ENCODE assay signal across 12 cellular contexts in genomic region chr10:4353964-4354363, GRCh38.
DNase-seq lines count a peak whose midpoint lies in the region; ATAC-seq and TF ChIP-seq lines count a peak whose summit lies in the region.
"Had no signal": no experiment of that assay in that cellular context is flagged by ENCODE, and none has a peak within 500 bp of the region (broad histone marks: within the 10 kb centered on the region; RNA-seq: fewer than 3 reads in every experiment).

No MANE protein-coding gene starts in this region.

- TF ChIP-seq CTCF in HCT116 (IDR thresholded peaks at IDR 0.05 in 2 of 3, conservative IDR thresholded peaks at IDR 0.05 in 1 of 3; ENCODE audit: borderline replicate concordance in 1 of 3, insufficient read depth in 1 of 3, low read depth in 2 of 3, low read length in 2 of 3) (no peak), fibroblast of lung (conservative IDR thresholded peaks at IDR 0.05 in 1 of 2, IDR thresholded peaks at IDR 0.05 in 1 of 2; ENCODE audit: low read depth in 1 of 2, low read length in 2 of 2) (no peak), sigmoid colon (IDR thresholded peaks at IDR 0.05) (no peak), vagina (IDR thresholded peaks at IDR 0.05) (no peak)

- H3K36me3 ChIP-seq in HCT116 (ENCODE audit: control insufficient read depth in 1 of 2, insufficient read depth in 2 of 2, low read length in 2 of 2) = no peaks in the 10 kb centered on the region
- no peaks in the 10 kb centered on the region for H3K36me3 ChIP-seq in SJSA1
- H3K36me3 ChIP-seq in fibroblast of lung (ENCODE audit: control insufficient read depth, insufficient read depth, low read length) = no peaks in the 10 kb centered on the region
- H3K36me3 ChIP-seq in sigmoid colon = no peaks in the 10 kb centered on the region
- H3K36me3 ChIP-seq in vagina = no peaks in the 10 kb centered on the region

- H3K9me2 ChIP-seq in HCT116 (ENCODE audit: insufficient read depth) = no peaks in the 10 kb centered on the region

- H3K27ac ChIP-seq in HCT116 (ENCODE audit: low read depth, low read length) = peak overlapping the region; percentile 64
- H3K27ac ChIP-seq in SJSA1 = peak overlapping the region; percentile 35
- no peak overlapping the region for H3K27ac ChIP-seq in fibroblast of lung (ENCODE audit: insufficient read depth, low read length)
- peak overlapping the region; percentile 40 to 75 (median 72) for H3K27ac ChIP-seq in sigmoid colon
- H3K27ac ChIP-seq in vagina = no peak overlapping the region

- peak overlapping the region; percentile 54 for H3K9ac ChIP-seq in HCT116 (ENCODE audit: low read length)
- H3K9ac ChIP-seq in fibroblast of lung (ENCODE audit: insufficient read depth, low read length) = no peak overlapping the region

- DNase-seq in HCT116 (ENCODE audit: low read depth, low spot score) (peak; percentile 26), SJSA1 (ENCODE audit: low read depth in 1 of 2, low spot score in 2 of 2) (peak in 1 of 2 experiments; percentile 71), fibroblast of lung (ENCODE audit: low read depth in 2 of 2) (peak; percentile 57 to 78), sigmoid colon (no peak), vagina (ENCODE audit: extremely low spot score in 2 of 2) (no peak), NCI-H345 treated with DMSO at 0.1 percent for 48 hours (lab: John Stamatoyannopoulos, UW; ENCODE audit: unreplicated experiment) (no peak)
- DNase-seq: effector CD8-positive, alpha-beta T cell; NCI-H524 treated with DMSO at 0.1 percent for 48 hours; stimulated activated naive CD4-positive, alpha-beta T cell treated with Interleukin-2 at 50 U/mL for 16 hours had no signal

- no peak for TF ChIP-seq EP300 in sigmoid colon (IDR thresholded peaks at IDR 0.05)

- H3K27me3 ChIP-seq in HCT116 (ENCODE audit: insufficient read depth, low read length) (no peaks in the 10 kb centered on the region), SJSA1 (replicated peaks) (no peaks in the 10 kb centered on the region), fibroblast of lung (ENCODE audit: control insufficient read depth, insufficient read depth, low read length) (no peaks in the 10 kb centered on the region), sigmoid colon (no peaks in the 10 kb centered on the region), vagina (no peaks in the 10 kb centered on the region)

- ATAC-seq in HCT116 (peak; percentile 51), HG03135 (IDR thresholded peaks at IDR 0.05; ENCODE audit: unreplicated experiment) (no peak)
- ATAC-seq: left lobe of liver had no signal

- POLR2A ChIA-PET in HCT116 (lab: Charles Lee) = interaction anchor here (0.9 to 2.0 kb wide), 6 partner anchors 10 to 577 kb away, joined by 3 to 12 read pairs (median 4); partner anchors contain the start of gene KLF6

- H3K4me2 ChIP-seq in HCT116 (ENCODE audit: low read length) (peak overlapping the region; percentile 76), fibroblast of lung (ENCODE audit: extremely low read depth, insufficient read depth, low read length) (no peak overlapping the region)

- TF ChIP-seq POLR2A in HCT116 (IDR thresholded peaks at IDR 0.05; ENCODE audit: borderline replicate concordance, extremely low read depth, insufficient read depth, insufficient read length) (no peak), sigmoid colon (IDR thresholded peaks at IDR 0.05) (no peak), vagina (IDR thresholded peaks at IDR 0.05) (no peak)

- 1 to 9% methylated on average over 1 of the region's 1 CpG for WGBS in sigmoid colon, 2 donors

- peak overlapping the region; percentile 1 to 47; a peak in 3 of 4 replicates for H3K4me3 ChIP-seq in HCT116 (replicated peaks in 1 of 2; ENCODE audit: low read depth in 1 of 2, low read length in 2 of 2)
- no peak overlapping the region for H3K4me3 ChIP-seq in SJSA1
- H3K4me3 ChIP-seq in fibroblast of lung (replicated peaks in 1 of 4; ENCODE audit: control extremely low read depth in 1 of 4, insufficient read depth in 1 of 4, low read depth in 3 of 4, low read length in 4 of 4) = no peak overlapping the region
- no peak overlapping the region for H3K4me3 ChIP-seq in sigmoid colon
- H3K4me3 ChIP-seq in vagina = no peak overlapping the region
- H3K4me3 ChIP-seq: skin epidermis had no signal

- no TSS peak for BruUV-seq in HCT116 (replicated peaks; lab: Mats Ljungman, UMichigan)

- 0 out of 2 replicates have a peak, but pooled peaks have one; percentile 11 for TF ChIP-seq RAD21 in HCT116 (IDR thresholded peaks at IDR 0.05; ENCODE audit: low read depth)

- no peaks in the 10 kb centered on the region for H3K79me2 ChIP-seq in HCT116 (ENCODE audit: insufficient read depth, low read length)
- H3K79me2 ChIP-seq in fibroblast of lung (ENCODE audit: control insufficient read depth, insufficient read depth, low read length) = no peaks in the 10 kb centered on the region

- intact Hi-C loops in HCT116 (cut with micrococcal nuclease) (loop anchor here (10.0 kb wide), 2 partner anchors 301 to 381 kb away; no protein-coding TSS in a partner anchor), sigmoid colon (cut with DNase I) (loop anchor here (5.0 kb wide), 1 partner anchor 572 kb away; no protein-coding TSS in a partner anchor), vagina (cut with DNase I) (no loop called here)

- H3K9me3 ChIP-seq in HCT116 (ENCODE audit: control insufficient read depth in 1 of 2, insufficient read depth in 1 of 2, low read depth in 1 of 2, low read length in 2 of 2) (no peaks in the 10 kb centered on the region), SJSA1 (replicated peaks) (no peaks in the 10 kb centered on the region), fibroblast of lung (ENCODE audit: control insufficient read depth, insufficient read depth, low read depth, low read length) (no peaks in the 10 kb centered on the region), sigmoid colon (no peaks in the 10 kb centered on the region), vagina (no peaks in the 10 kb centered on the region)

- H2AFZ ChIP-seq in HCT116 (ENCODE audit: low read depth, low read length, poor library complexity, severe bottlenecking) (peak overlapping the region; percentile 47), fibroblast of lung (ENCODE audit: low read length) (no peak overlapping the region)

- H4K20me1 ChIP-seq in HCT116 (ENCODE audit: insufficient read depth) (no peaks in the 10 kb centered on the region), fibroblast of lung (ENCODE audit: control insufficient read depth, extremely low read depth, insufficient read depth, low read length) (no peaks in the 10 kb centered on the region)

- RAD21 ChIA-PET in HCT116 (lab: Charles Lee; ENCODE audit: low non-redundant PET in 1 of 2, low total read pairs in 2 of 2, uncharacterized antibody in 2 of 2, unreplicated experiment in 2 of 2) = interaction anchor here in 1 of 2 experiments (0.9 kb wide), 1 partner anchor 38 kb away, joined by 3 read pairs; no protein-coding TSS in a partner anchor

- CTCF ChIA-PET in HCT116 (lab: Charles Lee) = interaction anchor here (0.9 to 1.3 kb wide), 2 partner anchors 9 to 303 kb away, joined by 3 to 4 read pairs; no protein-coding TSS in a partner anchor

- H3K4me1 ChIP-seq in HCT116 (ENCODE audit: control insufficient read depth in 1 of 2, insufficient read depth in 2 of 2, low read length in 2 of 2) (peaks cover 25 to 34% of the 10 kb centered on the region in 2 experiments), SJSA1 (replicated peaks) (peaks cover 39% of the 10 kb centered on the region), fibroblast of lung (ENCODE audit: control insufficient read depth, extremely low read depth, insufficient read depth, low read length) (peaks cover 2% of the 10 kb centered on the region), sigmoid colon (peaks cover 0 to 34% (median 29%) of the 10 kb centered on the region in 4 donors), vagina (peaks cover 23% of the 10 kb centered on the region)

TF ChIP-seq in HCT116, 20 proteins besides CTCF, POLR2A, EP300 and RAD21 (continues in another document):
- TF ChIP-seq POLR2AphosphoS5 (IDR thresholded peaks at IDR 0.05; ENCODE audit: low read depth, low read length) (no peak), ZBTB33 (IDR thresholded peaks at IDR 0.05; ENCODE audit: extremely low read depth, insufficient replicate concordance, low read length) (no peak), ZFX (IDR thresholded peaks at IDR 0.05) (no peak), EZH2phosphoT487 (IDR thresholded peaks at IDR 0.05; ENCODE audit: borderline replicate concordance) (no peak)

Comparison
In these comparisons a context has a peak if more than half of its experiments do, and no peak if none do; other contexts are left out.
1. DNase-seq: peak in HCT116 (single experiment) and fibroblast of lung (2 of 2); none in sigmoid colon (single experiment), vagina (0 of 2) and NCI-H345 treated with DMSO at 0.1 percent for 48 hours (single experiment).
2. H3K27ac ChIP-seq: peak in HCT116 (single experiment), SJSA1 (single experiment) and sigmoid colon (4 of 4); none in fibroblast of lung (single experiment) and vagina (single experiment).
3. H3K4me3 ChIP-seq: peak in HCT116 (2 of 2); none in SJSA1 (single experiment), fibroblast of lung (0 of 4), sigmoid colon (0 of 4) and vagina (0 of 2).